Comparison of ENCODE assay signal across 9 cellular contexts in genomic region chr13:78602561-78603239, GRCh38. TPM values are rescaled to one million over a fixed set of nuclear protein-coding genes. Genes with fewer than 3 reads are reported as not detected.
A peak's percentile ranks its signal among the peaks of the same experiment; 100 is the strongest.
DNase-seq lines count a peak whose midpoint lies in the region; ATAC-seq, FAIRE-seq and TF ChIP-seq lines count a peak whose summit lies in the region.
"Had no signal": no experiment of that assay in that cellular context is flagged by ENCODE, and none has a peak within 500 bp of the region (broad histone marks: within the 10 kb centered on the region; RNA-seq: fewer than 3 reads in every experiment).

No MANE protein-coding gene starts in this region.

- H3K27ac ChIP-seq in cardiac muscle cell (no peak overlapping the region), fibroblast of lung (ENCODE audit: insufficient read depth, low read length) (no peak overlapping the region), skeletal muscle tissue (ENCODE audit: low read depth, low read length) (no peak overlapping the region)

- no peaks in the 10 kb centered on the region for H3K79me2 ChIP-seq in fibroblast of lung (ENCODE audit: control insufficient read depth, insufficient read depth, low read length)

- DNase-seq in cardiac muscle cell (ENCODE audit: low read depth in 1 of 2, low spot score in 1 of 2) (no peak), left ventricle myocardium superior (no peak), NT2/D1 (ENCODE audit: low read depth, low spot score) (no peak), fibroblast of lung (ENCODE audit: low read depth in 2 of 2) (peak in 1 of 2 donors; percentile 14), sciatic nerve (ENCODE audit: low spot score) (no peak), GM12892 (ENCODE audit: insufficient read length) (no peak)

- H3K9ac ChIP-seq in NT2/D1 (ENCODE audit: insufficient read length, low read depth) (peak overlapping the region; percentile 42), fibroblast of lung (ENCODE audit: insufficient read depth, low read length) (no peak overlapping the region), skeletal muscle tissue (ENCODE audit: low read depth in 1 of 3, low read length in 3 of 3) (no peak overlapping the region)

- H3K4me1 ChIP-seq in cardiac muscle cell (ENCODE audit: low read depth) = peaks cover 4% of the 10 kb centered on the region
- H3K4me1 ChIP-seq in NT2/D1 (ENCODE audit: insufficient read depth, insufficient read length) = peaks cover 9% of the 10 kb centered on the region
- peaks cover 3% of the 10 kb centered on the region for H3K4me1 ChIP-seq in fibroblast of lung (ENCODE audit: control insufficient read depth, extremely low read depth, insufficient read depth, low read length)
- H3K4me1 ChIP-seq in skeletal muscle tissue (ENCODE audit: control insufficient read depth in 3 of 3, insufficient read depth in 3 of 3, low read length in 3 of 3) = peaks cover 12 to 20% (median 15%) of the 10 kb centered on the region in 3 donors

- H3K9me3 ChIP-seq in cardiac muscle cell (ENCODE audit: low read depth) (no peaks in the 10 kb centered on the region), NT2/D1 (ENCODE audit: insufficient read depth, low read length) (no peaks in the 10 kb centered on the region), fibroblast of lung (ENCODE audit: control insufficient read depth, insufficient read depth, low read depth, low read length) (no peaks in the 10 kb centered on the region), skeletal muscle tissue (ENCODE audit: control insufficient read depth in 3 of 3, low read length in 3 of 3) (peaks cover 0 to 2% (median 0%) of the 10 kb centered on the region in 3 donors)

- no peak overlapping the region for H2AFZ ChIP-seq in fibroblast of lung (ENCODE audit: low read length)

- TF ChIP-seq POLR2A in GM12892 (IDR thresholded peaks at IDR 0.05; ENCODE audit: low read depth, low read length) = no peak

- no peak for ATAC-seq in left ventricle myocardium superior
- ATAC-seq in HG02798 (IDR thresholded peaks at IDR 0.05; ENCODE audit: poor library complexity, unreplicated experiment) = peak; percentile 18
- no peak for ATAC-seq in sciatic nerve

- TF ChIP-seq CTCF in cardiac muscle cell (IDR thresholded peaks at IDR 0.05; ENCODE audit: low read depth, low read length) (no peak), fibroblast of lung (conservative IDR thresholded peaks at IDR 0.05 in 1 of 2, IDR thresholded peaks at IDR 0.05 in 1 of 2; ENCODE audit: low read depth in 1 of 2, low read length in 2 of 2) (no peak)

- H3K4me2 ChIP-seq in fibroblast of lung (ENCODE audit: extremely low read depth, insufficient read depth, low read length) = peak overlapping the region; percentile 25

- H3K27me3 ChIP-seq in cardiac muscle cell (peaks cover 99% of the 10 kb centered on the region), NT2/D1 (ENCODE audit: insufficient read depth, insufficient read length) (peaks cover 96% of the 10 kb centered on the region), fibroblast of lung (ENCODE audit: control insufficient read depth, insufficient read depth, low read length) (peaks cover 89% of the 10 kb centered on the region), skeletal muscle tissue (ENCODE audit: control insufficient read depth in 3 of 3, insufficient read depth in 3 of 3, low read length in 3 of 3) (peaks cover 84 to 91% (median 88%) of the 10 kb centered on the region in 3 donors)

- H3K36me3 ChIP-seq in cardiac muscle cell (no peaks in the 10 kb centered on the region), NT2/D1 (ENCODE audit: insufficient read depth, insufficient read length, low read length) (no peaks in the 10 kb centered on the region), fibroblast of lung (ENCODE audit: control insufficient read depth, insufficient read depth, low read length) (no peaks in the 10 kb centered on the region), skeletal muscle tissue (ENCODE audit: control insufficient read depth in 3 of 3, insufficient read depth in 3 of 3, low read length in 3 of 3) (peaks cover 0 to 2% (median 0%) of the 10 kb centered on the region in 3 donors)

- H3K4me3 ChIP-seq in cardiac muscle cell (peak overlapping the region; percentile 24), NT2/D1 (ENCODE audit: insufficient read length, low read depth) (peak overlapping the region; percentile 39), fibroblast of lung (replicated peaks in 1 of 4; ENCODE audit: control extremely low read depth in 1 of 4, insufficient read depth in 1 of 4, low read depth in 3 of 4, low read length in 4 of 4) (no peak overlapping the region), skeletal muscle tissue (ENCODE audit: low read length in 3 of 3) (peak overlapping the region; percentile 56 to 77 (median 74))

- intact Hi-C loops in left ventricle myocardium superior (cut with micrococcal nuclease) (no loop called here), sciatic nerve (cut with DNase I) (no loop called here)

- FAIRE-seq in GM12892 (lab: Jason Lieb, UNC) = no peak
- FAIRE-seq: GM18507 had no signal

- peaks cover 2% of the 10 kb centered on the region for H4K20me1 ChIP-seq in fibroblast of lung (ENCODE audit: control insufficient read depth, extremely low read depth, insufficient read depth, low read length)

RNA-seq across cellular contexts. Expression of gene POU4F1, which starts 0.7 kb away (rescaled TPM):
- 0.42 TPM in 1 of 2 replicates, not detected in the other for total RNA-seq in cardiac muscle cell
- polyA plus RNA-seq in cardiac muscle cell = 0.11 and 0.16 TPM in 2 replicates
- not detected for total RNA-seq in left ventricle myocardium superior
- not detected in 2 replicates for total RNA-seq in fibroblast of lung
- not detected in 2 replicates for polyA plus RNA-seq in fibroblast of lung
- polyA plus RNA-seq in fibroblast of lung (2012) = not detected in 2 replicates
- not detected in 2 replicates for polyA minus RNA-seq in fibroblast of lung (ENCODE audit: low replicate concordance)
- total RNA-seq in skeletal muscle tissue = 1.6 TPM
- not detected for total RNA-seq in sciatic nerve
- 0.30 TPM for polyA plus RNA-seq in GM12892 (2012; ENCODE audit: missing spikeins)

RNA-seq across cellular contexts. Expression of gene OBI1, which starts 56.3 kb away (rescaled TPM):
- total RNA-seq in cardiac muscle cell (11.2 and 14.1 TPM in 2 replicates), left ventricle myocardium superior (9.9 TPM), fibroblast of lung (11.4 and 12.3 TPM in 2 replicates), skeletal muscle tissue (13.6 TPM), sciatic nerve (11.6 TPM)
- polyA plus RNA-seq in cardiac muscle cell (17.0 and 19.3 TPM in 2 replicates), fibroblast of lung (10.2 and 10.7 TPM in 2 replicates)
- 6.9 and 8.0 TPM in 2 replicates for polyA plus RNA-seq in fibroblast of lung (2012)
- 2.8 and 3.1 TPM in 2 replicates for polyA minus RNA-seq in fibroblast of lung (ENCODE audit: low replicate concordance)
- 13.1 TPM for polyA plus RNA-seq in GM12892 (2012; ENCODE audit: missing spikeins)

Comparison
In these comparisons a context has a peak if more than half of its experiments do, and no peak if none do; other contexts are left out.
1. H3K4me3 ChIP-seq: peak in cardiac muscle cell (single experiment), NT2/D1 (single experiment) and skeletal muscle tissue (3 of 3); none in fibroblast of lung (0 of 4).